In the genomic region with DNA sequence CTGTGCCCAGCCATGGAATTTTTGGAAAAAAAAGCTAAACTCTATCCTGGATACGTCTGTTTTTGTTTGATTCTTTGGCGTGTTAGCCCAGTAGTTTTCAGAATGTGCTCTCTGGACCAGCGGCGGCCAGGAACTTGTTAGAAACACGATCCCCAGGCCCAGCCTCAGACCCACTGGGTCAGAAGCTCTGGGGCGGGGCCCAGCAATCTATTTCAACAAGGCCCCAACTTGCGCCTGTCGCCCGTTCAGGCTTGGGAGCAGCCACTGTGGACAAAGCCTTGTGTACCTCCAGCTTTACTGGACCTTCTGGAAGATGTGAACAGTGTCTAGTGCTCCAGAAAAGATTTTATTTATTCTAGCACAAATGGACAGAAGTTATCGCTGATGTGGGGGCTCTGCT, we compare ENCODE assay signal across 1 cellular context.
TF ChIP-seq lines count a peak whose summit lies in the region.

No MANE protein-coding gene starts in this region.

TF ChIP-seq in IMR-90, 13 proteins besides CTCF, POLR2A, EP300 and RAD21:
- TF ChIP-seq NFE2L2 (IDR thresholded peaks at IDR 0.05; ENCODE audit: low read depth, low read length): no peak
- TF ChIP-seq CEBPB (IDR thresholded peaks at IDR 0.05; ENCODE audit: low read depth, low read length): no peak
- TF ChIP-seq, protein P1, sequence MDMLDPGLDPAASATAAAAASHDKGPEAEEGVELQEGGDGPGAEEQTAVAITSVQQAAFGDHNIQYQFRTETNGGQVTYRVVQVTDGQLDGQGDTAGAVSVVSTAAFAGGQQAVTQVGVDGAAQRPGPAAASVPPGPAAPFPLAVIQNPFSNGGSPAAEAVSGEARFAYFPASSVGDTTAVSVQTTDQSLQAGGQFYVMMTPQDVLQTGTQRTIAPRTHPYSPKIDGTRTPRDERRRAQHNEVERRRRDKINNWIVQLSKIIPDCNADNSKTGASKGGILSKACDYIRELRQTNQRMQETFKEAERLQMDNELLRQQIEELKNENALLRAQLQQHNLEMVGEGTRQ (IDR thresholded peaks at IDR 0.05; ENCODE audit: low read depth, low read length): no peak
- no peak for TF ChIP-seq MXI1 (IDR thresholded peaks at IDR 0.05; ENCODE audit: borderline replicate concordance, low read depth, low read length)
- TF ChIP-seq BHLHE40 (IDR thresholded peaks at IDR 0.05; ENCODE audit: low read depth, low read length): no peak
- no peak for TF ChIP-seq FOS (IDR thresholded peaks at IDR 0.05; ENCODE audit: low read depth, low read length)
- TF ChIP-seq RCOR1 (IDR thresholded peaks at IDR 0.05; ENCODE audit: insufficient replicate concordance, low read length): no peak
- TF ChIP-seq MAZ (IDR thresholded peaks at IDR 0.05; ENCODE audit: borderline replicate concordance, low read depth, low read length): no peak
- TF ChIP-seq RFX5 (IDR thresholded peaks at IDR 0.05; ENCODE audit: low read depth, low read length): no peak
- no peak for TF ChIP-seq MAFK (IDR thresholded peaks at IDR 0.05; ENCODE audit: low read depth, low read length)
- no peak for TF ChIP-seq CHD1 (IDR thresholded peaks at IDR 0.05; ENCODE audit: low read depth, low read length)
- no peak for TF ChIP-seq SMC3 (IDR thresholded peaks at IDR 0.05; ENCODE audit: low read depth, low read length)
- TF ChIP-seq ELK1 (IDR thresholded peaks at IDR 0.05; ENCODE audit: borderline replicate concordance, low read depth, low read length): no peak
